1 cellular context compared by ENCODE assay signal in the genomic region with DNA sequence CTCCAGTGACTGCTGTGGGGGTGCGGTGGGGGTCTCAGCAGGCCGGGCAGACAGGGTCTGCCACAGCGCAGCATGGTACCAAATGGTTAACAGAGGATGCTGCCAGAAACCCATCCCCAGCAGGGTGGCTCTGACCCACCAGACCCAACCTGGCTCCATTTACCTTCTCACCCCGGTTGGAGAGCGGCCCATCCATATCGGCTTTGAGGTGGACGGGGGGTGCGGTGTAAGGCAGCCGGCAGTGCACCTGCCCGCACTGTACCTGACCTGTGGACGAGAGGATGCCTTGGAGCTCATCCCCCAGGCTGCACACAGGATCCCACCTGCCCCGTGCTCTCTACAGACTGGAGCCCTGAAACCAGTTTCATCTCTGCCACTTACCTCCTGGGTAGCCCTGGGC.
TF ChIP-seq lines count a peak whose summit lies in the region.

No MANE protein-coding gene starts in this region.

TF ChIP-seq in K562, 482 proteins besides CTCF, POLR2A, EP300 and RAD21:
- TF ChIP-seq, protein P1, sequence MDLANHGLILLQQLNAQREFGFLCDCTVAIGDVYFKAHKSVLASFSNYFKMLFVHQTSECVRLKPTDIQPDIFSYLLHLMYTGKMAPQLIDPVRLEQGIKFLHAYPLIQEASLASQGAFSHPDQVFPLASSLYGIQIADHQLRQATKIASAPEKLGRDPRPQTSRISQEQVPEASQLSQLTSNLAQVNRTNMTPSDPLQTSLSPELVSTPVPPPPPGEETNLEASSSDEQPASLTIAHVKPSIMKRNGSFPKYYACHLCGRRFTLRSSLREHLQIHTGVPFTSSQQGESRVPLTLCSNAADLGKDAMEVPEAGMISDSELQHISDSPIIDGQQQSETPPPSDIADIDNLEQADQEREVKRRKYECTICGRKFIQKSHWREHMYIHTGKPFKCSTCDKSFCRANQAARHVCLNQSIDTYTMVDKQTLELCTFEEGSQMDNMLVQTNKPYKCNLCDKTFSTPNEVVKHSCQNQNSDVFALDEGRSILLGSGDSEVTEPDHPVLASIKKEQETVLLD (IDR thresholded peaks at IDR 0.05), result no peak
- no peak for TF ChIP-seq CCAR2 (IDR thresholded peaks at IDR 0.05; ENCODE audit: low read depth, low read length)
- TF ChIP-seq RBFOX2 (IDR thresholded peaks at IDR 0.05; ENCODE audit: low read depth, low read length), result 0 out of 2 replicates have a peak, but pooled peaks have one; percentile 26
